ENCODE assay signal across 15 cellular contexts in the genomic region with DNA sequence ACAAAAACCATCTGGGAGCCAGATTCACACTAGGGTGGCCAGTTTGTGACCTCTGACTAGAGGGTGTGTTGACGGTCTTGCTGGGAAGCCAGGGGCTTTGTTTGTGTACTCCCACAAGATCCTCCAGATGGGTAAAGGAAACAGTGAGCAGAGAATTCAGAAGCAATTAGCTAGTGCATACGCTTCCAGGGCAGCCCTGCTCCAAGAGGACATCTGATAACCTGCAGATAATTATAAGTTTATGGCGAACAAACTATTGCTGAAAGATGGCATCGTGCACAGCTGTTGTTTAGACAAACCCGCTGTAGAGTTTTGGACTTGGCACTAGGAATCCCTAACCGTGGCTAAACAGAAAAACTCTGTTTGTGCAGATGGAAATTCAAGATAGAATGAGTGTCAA.
DNase-seq lines count a peak whose midpoint lies in the region; FAIRE-seq and TF ChIP-seq lines count a peak whose summit lies in the region.
"Had no signal": no experiment of that assay in that cellular context is flagged by ENCODE, and none has a peak within 500 bp of the region (broad histone marks: within the 10 kb centered on the region; RNA-seq: fewer than 3 reads in every experiment).

No MANE protein-coding gene starts in this region.

- peaks cover 34% of the 10 kb centered on the region for H3K9me3 Mint-ChIP-seq in nephron progenitor cell

- peak overlapping the region; percentile 66 for H3K27ac Mint-ChIP-seq in nephron progenitor cell
- H3K27ac Mint-ChIP-seq: T-cell had no signal

- H3K4me3 Mint-ChIP-seq in nephron progenitor cell = peak overlapping the region; percentile 18
- H3K4me3 Mint-ChIP-seq: H9, T-cell had no signal

- peaks cover 3% of the 10 kb centered on the region for H3K27me3 Mint-ChIP-seq in nephron progenitor cell (ENCODE audit: low read depth, poor library complexity)
- H3K27me3 Mint-ChIP-seq: T-cell had no signal

- peaks cover 32% of the 10 kb centered on the region for H3K4me1 Mint-ChIP-seq in nephron progenitor cell
- H3K4me1 Mint-ChIP-seq: T-cell had no signal

- no peak overlapping the region for H3K4me3 ChIP-seq in choroid plexus epithelial cell (ENCODE audit: low read depth, low read length)

- peak; percentile 4 for TF ChIP-seq CTCF in choroid plexus epithelial cell (conservative IDR thresholded peaks at IDR 0.05; ENCODE audit: low read depth, low read length)
- no peak for TF ChIP-seq CTCF in nephron progenitor cell (IDR thresholded peaks at IDR 0.05)

- DNase-seq in HCEC 1CT (peak; percentile 25), NCI-H2227 (lab: John Stamatoyannopoulos, UW; ENCODE audit: unreplicated experiment) (peak; percentile 41), choroid plexus epithelial cell (ENCODE audit: low read depth) (peak; percentile 66), nephron progenitor cell (no peak), GM19238 (ENCODE audit: insufficient read length, low spot score) (no peak), RCC 7860 (ENCODE audit: low spot score) (no peak), cortex of kidney (lab: John Stamatoyannopoulos, UW) (no peak), activated gamma-delta T cell (lab: John Stamatoyannopoulos, UW) (no peak)
- DNase-seq: aorta, GF-D8, H9, left ventricle myocardium superior, MV-4-11, occipital lobe, T-cell had no signal

- peaks cover 20% of the 10 kb centered on the region for H3K36me3 Mint-ChIP-seq in nephron progenitor cell (ENCODE audit: low read depth)
- H3K36me3 Mint-ChIP-seq: T-cell had no signal

- FAIRE-seq in RCC 7860 (lab: Jason Lieb, UNC) = no peak

Comparison
In these comparisons a context has a peak if more than half of its experiments do, and no peak if none do; other contexts are left out.
1. DNase-seq: peak in HCEC 1CT (single experiment), NCI-H2227 (single experiment) and choroid plexus epithelial cell (single experiment); none in nephron progenitor cell (single experiment), GM19238 (single experiment), RCC 7860 (single experiment), cortex of kidney (single experiment) and activated gamma-delta T cell (single experiment).